ENCODE assay signal across 16 cellular contexts in the genomic region with DNA sequence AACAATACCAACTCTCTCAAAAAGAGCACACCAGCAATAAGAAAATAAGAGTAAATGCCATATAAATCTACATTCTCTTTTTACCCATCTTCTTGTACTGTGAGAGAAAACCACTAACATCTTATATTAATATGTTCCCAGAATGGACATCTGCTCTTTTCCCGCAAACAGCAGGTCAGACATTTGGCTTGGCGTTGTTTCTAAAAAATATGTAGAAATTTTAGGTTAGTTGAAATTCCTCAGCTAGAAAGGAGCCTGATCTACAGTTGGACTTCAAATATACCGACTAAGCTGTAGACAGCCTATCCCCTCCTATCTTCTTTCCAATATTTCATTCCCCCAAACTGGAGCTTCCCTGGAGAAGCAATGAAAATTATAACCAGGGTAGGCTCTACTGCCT.
DNase-seq lines count a peak whose midpoint lies in the region; ATAC-seq lines count a peak whose summit lies in the region.
"Had no signal": no experiment of that assay in that cellular context is flagged by ENCODE, and none has a peak within 500 bp of the region (broad histone marks: within the 10 kb centered on the region; RNA-seq: fewer than 3 reads in every experiment).

No MANE protein-coding gene starts in this region.

- H3K27ac Mint-ChIP-seq in stimulated activated effector memory CD8-positive, alpha-beta T cell treated with anti-CD3 and anti-CD28 coated beads, Interleukin-12 subunit alpha, Interleukin-12 subunit beta, amount 100 ng/mL, for 72 hours = peak overlapping the region; percentile 48

- peaks cover 32% of the 10 kb centered on the region for H3K4me1 Mint-ChIP-seq in stimulated activated effector memory CD8-positive, alpha-beta T cell treated with anti-CD3 and anti-CD28 coated beads, Interleukin-12 subunit alpha, Interleukin-12 subunit beta, amount 100 ng/mL, for 72 hours

- H3K36me3 Mint-ChIP-seq in stimulated activated effector memory CD8-positive, alpha-beta T cell treated with anti-CD3 and anti-CD28 coated beads, Interleukin-12 subunit alpha, Interleukin-12 subunit beta, amount 100 ng/mL, for 72 hours = peaks cover 16% of the 10 kb centered on the region

- intact Hi-C loops in Right ventricle myocardium inferior (cut with DNase I) = no loop called here

- ATAC-seq in GM21825 (IDR thresholded peaks at IDR 0.05; ENCODE audit: unreplicated experiment) = peak; percentile 11
- no peak for ATAC-seq in stimulated activated effector memory CD8-positive, alpha-beta T cell treated with anti-CD3 and anti-CD28 coated beads, Interleukin-12 subunit alpha, Interleukin-12 subunit beta, amount 100 ng/mL, for 72 hours
- no peak for ATAC-seq in Right ventricle myocardium inferior
- ATAC-seq in HG02973 (IDR thresholded peaks at IDR 0.05; ENCODE audit: unreplicated experiment) = no peak
- ATAC-seq: CD8-positive, alpha-beta T cell; HepG2 had no signal

- no peaks in the 10 kb centered on the region for H3K9me3 Mint-ChIP-seq in stimulated activated effector memory CD8-positive, alpha-beta T cell treated with anti-CD3 and anti-CD28 coated beads, Interleukin-12 subunit alpha, Interleukin-12 subunit beta, amount 100 ng/mL, for 72 hours
- H3K9me3 Mint-ChIP-seq: CD8-positive, alpha-beta T cell had no signal

- no peak overlapping the region for H3K4me3 Mint-ChIP-seq in stimulated activated effector memory CD8-positive, alpha-beta T cell treated with anti-CD3 and anti-CD28 coated beads, Interleukin-12 subunit alpha, Interleukin-12 subunit beta, amount 100 ng/mL, for 72 hours
- H3K4me3 Mint-ChIP-seq: CD8-positive, alpha-beta T cell had no signal

- peak; percentile 29 for DNase-seq in NCI-H1694 treated with DMSO at 0.1 percent for 48 hours (lab: John Stamatoyannopoulos, UW)
- DNase-seq in NCI-H1694 (lab: John Stamatoyannopoulos, UW) = no peak
- DNase-seq in cerebellar cortex (ENCODE audit: low spot score) = peak; percentile 85
- no peak for DNase-seq in stimulated activated effector memory CD8-positive, alpha-beta T cell treated with anti-CD3 and anti-CD28 coated beads, Interleukin-12 subunit alpha, Interleukin-12 subunit beta, amount 100 ng/mL, for 72 hours (ENCODE audit: low spot score in 2 of 2)
- no peak for DNase-seq in Right ventricle myocardium inferior (ENCODE audit: missing footprints)
- no peak for DNase-seq in stimulated activated CD4-positive, alpha-beta T cell treated with anti-CD3 and anti-CD28 coated beads, Interleukin-12 subunit alpha, Interleukin-12 subunit beta, amount 100 ng/mL, for 4 hours
- DNase-seq: 8988T; Caco-2; CD8-positive, alpha-beta T cell; NCI-H146; NCI-H2029 treated with DMSO at 0.1 percent for 48 hours; Peyer's patch; SIG-M5 had no signal

Comparison
In these comparisons a context has a peak if more than half of its experiments do, and no peak if none do; other contexts are left out.
1. DNase-seq: peak in NCI-H1694 treated with DMSO at 0.1 percent for 48 hours (single experiment) and cerebellar cortex (single experiment); none in NCI-H1694 (single experiment), stimulated activated effector memory CD8-positive, alpha-beta T cell treated with anti-CD3 and anti-CD28 coated beads, Interleukin-12 subunit alpha, Interleukin-12 subunit beta, amount 100 ng/mL, for 72 hours (0 of 2), Right ventricle myocardium inferior (single experiment) and stimulated activated CD4-positive, alpha-beta T cell treated with anti-CD3 and anti-CD28 coated beads, Interleukin-12 subunit alpha, Interleukin-12 subunit beta, amount 100 ng/mL, for 4 hours (single experiment).